In genomic region chr4:34766935-34767859, GRCh38 we compare ENCODE assay signal across 1 cellular context.
TF ChIP-seq lines count a peak whose summit lies in the region.

No MANE protein-coding gene starts in this region.

TF ChIP-seq in Ishikawa, 13 proteins besides CTCF, POLR2A, EP300 and RAD21 (continued from another document):
- TF ChIP-seq REST (IDR thresholded peaks at IDR 0.05; ENCODE audit: low read depth) (no peak), CREB1 (IDR thresholded peaks at IDR 0.05; ENCODE audit: low read depth) (no peak), EGR1 (IDR thresholded peaks at IDR 0.05) (no peak), TEAD4 (IDR thresholded peaks at IDR 0.05) (no peak)
